ENCODE assay signal across 1 cellular context in genomic region chr6:17962436-17963031, GRCh38.
TF ChIP-seq lines count a peak whose summit lies in the region.

No MANE protein-coding gene starts in this region.

TF ChIP-seq in K562, 482 proteins besides CTCF, POLR2A, EP300 and RAD21 (continued from another document and continues in another):
- TF ChIP-seq PRDM10 (IDR thresholded peaks at IDR 0.05; ENCODE audit: partially characterized antibody) (peak; percentile 96), MAZ (CRISPR knock-in tag; conservative IDR thresholded peaks at IDR 0.05 in 1 of 2, IDR thresholded peaks at IDR 0.05 in 1 of 2) (peak; percentile 95 to 99), MYNN (IDR thresholded peaks at IDR 0.05) (peak; percentile 98), MYNN (CRISPR knock-in tag; IDR thresholded peaks at IDR 0.05) (no peak), MCM5 (IDR thresholded peaks at IDR 0.05; ENCODE audit: low read depth) (no peak), KLF13 (tag; IDR thresholded peaks at IDR 0.05; ENCODE audit: borderline replicate concordance, low read depth) (peak; percentile 90; the same call in 1 of the 2 replicates), BCL6 (CRISPR knock-in tag; IDR thresholded peaks at IDR 0.05) (no peak), NFRKB (IDR thresholded peaks at IDR 0.05; ENCODE audit: low read depth) (no peak), ZBTB43 (CRISPR knock-in tag; IDR thresholded peaks at IDR 0.05) (no peak), KLF16 (IDR thresholded peaks at IDR 0.05) (peak; percentile 98), LCOR (CRISPR knock-in tag; IDR thresholded peaks at IDR 0.05) (peak; percentile 99), SMAD1 (IDR thresholded peaks at IDR 0.05; ENCODE audit: low read depth, low read length, partially characterized antibody) (no peak), HLTF (IDR thresholded peaks at IDR 0.05) (peak; percentile 73; the same call in 1 of the 2 replicates), E2F8 (IDR thresholded peaks at IDR 0.05; ENCODE audit: low read depth, partially characterized antibody) (peak; percentile 44), CBFB (CRISPR knock-in tag; IDR thresholded peaks at IDR 0.05) (peak; percentile 100), HDAC6 (IDR thresholded peaks at IDR 0.05; ENCODE audit: low read depth, low read length) (no peak), STAT5A (IDR thresholded peaks at IDR 0.05; ENCODE audit: borderline replicate concordance, low read length) (peak; percentile 96), ZBTB17 (CRISPR knock-in tag; IDR thresholded peaks at IDR 0.05) (no peak), EP400 (IDR thresholded peaks at IDR 0.05) (peak; percentile 68), SRSF1 (IDR thresholded peaks at IDR 0.05; ENCODE audit: low read depth, low read length) (no peak), ARID1B (IDR thresholded peaks at IDR 0.05) (peak; percentile 98), HNRNPL (IDR thresholded peaks at IDR 0.05; ENCODE audit: low read depth, low read length) (0 out of 2 replicates have a peak, but pooled peaks have one; percentile 30), ZNF12 (CRISPR knock-in tag; IDR thresholded peaks at IDR 0.05) (no peak; the same call in 1 of the 2 replicates), ELK1 (CRISPR knock-in tag; IDR thresholded peaks at IDR 0.05) (no peak), MCM7 (IDR thresholded peaks at IDR 0.05) (no peak), ZNF76 (CRISPR knock-in tag; IDR thresholded peaks at IDR 0.05; ENCODE audit: borderline replicate concordance) (peak; percentile 32; the same call in 1 of the 2 replicates), RFX5 (IDR thresholded peaks at IDR 0.05; ENCODE audit: low read depth, low read length) (peak; percentile 55), ZFP36 (IDR thresholded peaks at IDR 0.05; ENCODE audit: low read depth, low read length, partially characterized antibody) (no peak), KLF6 (CRISPR knock-in tag; IDR thresholded peaks at IDR 0.05; ENCODE audit: borderline replicate concordance) (peak; percentile 67; the same call in 1 of the 2 replicates), TCFL5 (CRISPR knock-in tag; conservative IDR thresholded peaks at IDR 0.05) (no peak), SRF (CRISPR knock-in tag; IDR thresholded peaks at IDR 0.05) (no peak)
- TF ChIP-seq, protein P1, sequence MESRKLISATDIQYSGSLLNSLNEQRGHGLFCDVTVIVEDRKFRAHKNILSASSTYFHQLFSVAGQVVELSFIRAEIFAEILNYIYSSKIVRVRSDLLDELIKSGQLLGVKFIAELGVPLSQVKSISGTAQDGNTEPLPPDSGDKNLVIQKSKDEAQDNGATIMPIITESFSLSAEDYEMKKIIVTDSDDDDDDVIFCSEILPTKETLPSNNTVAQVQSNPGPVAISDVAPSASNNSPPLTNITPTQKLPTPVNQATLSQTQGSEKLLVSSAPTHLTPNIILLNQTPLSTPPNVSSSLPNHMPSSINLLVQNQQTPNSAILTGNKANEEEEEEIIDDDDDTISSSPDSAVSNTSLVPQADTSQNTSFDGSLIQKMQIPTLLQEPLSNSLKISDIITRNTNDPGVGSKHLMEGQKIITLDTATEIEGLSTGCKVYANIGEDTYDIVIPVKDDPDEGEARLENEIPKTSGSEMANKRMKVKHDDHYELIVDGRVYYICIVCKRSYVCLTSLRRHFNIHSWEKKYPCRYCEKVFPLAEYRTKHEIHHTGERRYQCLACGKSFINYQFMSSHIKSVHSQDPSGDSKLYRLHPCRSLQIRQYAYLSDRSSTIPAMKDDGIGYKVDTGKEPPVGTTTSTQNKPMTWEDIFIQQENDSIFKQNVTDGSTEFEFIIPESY (CRISPR knock-in tag; IDR thresholded peaks at IDR 0.05), result peak; percentile 80; the same call in 1 of the 2 replicates
- TF ChIP-seq, protein P2, sequence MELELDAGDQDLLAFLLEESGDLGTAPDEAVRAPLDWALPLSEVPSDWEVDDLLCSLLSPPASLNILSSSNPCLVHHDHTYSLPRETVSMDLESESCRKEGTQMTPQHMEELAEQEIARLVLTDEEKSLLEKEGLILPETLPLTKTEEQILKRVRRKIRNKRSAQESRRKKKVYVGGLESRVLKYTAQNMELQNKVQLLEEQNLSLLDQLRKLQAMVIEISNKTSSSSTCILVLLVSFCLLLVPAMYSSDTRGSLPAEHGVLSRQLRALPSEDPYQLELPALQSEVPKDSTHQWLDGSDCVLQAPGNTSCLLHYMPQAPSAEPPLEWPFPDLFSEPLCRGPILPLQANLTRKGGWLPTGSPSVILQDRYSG (tag; conservative IDR thresholded peaks at IDR 0.05; ENCODE audit: low read depth), result no peak
- TF ChIP-seq, protein P3, sequence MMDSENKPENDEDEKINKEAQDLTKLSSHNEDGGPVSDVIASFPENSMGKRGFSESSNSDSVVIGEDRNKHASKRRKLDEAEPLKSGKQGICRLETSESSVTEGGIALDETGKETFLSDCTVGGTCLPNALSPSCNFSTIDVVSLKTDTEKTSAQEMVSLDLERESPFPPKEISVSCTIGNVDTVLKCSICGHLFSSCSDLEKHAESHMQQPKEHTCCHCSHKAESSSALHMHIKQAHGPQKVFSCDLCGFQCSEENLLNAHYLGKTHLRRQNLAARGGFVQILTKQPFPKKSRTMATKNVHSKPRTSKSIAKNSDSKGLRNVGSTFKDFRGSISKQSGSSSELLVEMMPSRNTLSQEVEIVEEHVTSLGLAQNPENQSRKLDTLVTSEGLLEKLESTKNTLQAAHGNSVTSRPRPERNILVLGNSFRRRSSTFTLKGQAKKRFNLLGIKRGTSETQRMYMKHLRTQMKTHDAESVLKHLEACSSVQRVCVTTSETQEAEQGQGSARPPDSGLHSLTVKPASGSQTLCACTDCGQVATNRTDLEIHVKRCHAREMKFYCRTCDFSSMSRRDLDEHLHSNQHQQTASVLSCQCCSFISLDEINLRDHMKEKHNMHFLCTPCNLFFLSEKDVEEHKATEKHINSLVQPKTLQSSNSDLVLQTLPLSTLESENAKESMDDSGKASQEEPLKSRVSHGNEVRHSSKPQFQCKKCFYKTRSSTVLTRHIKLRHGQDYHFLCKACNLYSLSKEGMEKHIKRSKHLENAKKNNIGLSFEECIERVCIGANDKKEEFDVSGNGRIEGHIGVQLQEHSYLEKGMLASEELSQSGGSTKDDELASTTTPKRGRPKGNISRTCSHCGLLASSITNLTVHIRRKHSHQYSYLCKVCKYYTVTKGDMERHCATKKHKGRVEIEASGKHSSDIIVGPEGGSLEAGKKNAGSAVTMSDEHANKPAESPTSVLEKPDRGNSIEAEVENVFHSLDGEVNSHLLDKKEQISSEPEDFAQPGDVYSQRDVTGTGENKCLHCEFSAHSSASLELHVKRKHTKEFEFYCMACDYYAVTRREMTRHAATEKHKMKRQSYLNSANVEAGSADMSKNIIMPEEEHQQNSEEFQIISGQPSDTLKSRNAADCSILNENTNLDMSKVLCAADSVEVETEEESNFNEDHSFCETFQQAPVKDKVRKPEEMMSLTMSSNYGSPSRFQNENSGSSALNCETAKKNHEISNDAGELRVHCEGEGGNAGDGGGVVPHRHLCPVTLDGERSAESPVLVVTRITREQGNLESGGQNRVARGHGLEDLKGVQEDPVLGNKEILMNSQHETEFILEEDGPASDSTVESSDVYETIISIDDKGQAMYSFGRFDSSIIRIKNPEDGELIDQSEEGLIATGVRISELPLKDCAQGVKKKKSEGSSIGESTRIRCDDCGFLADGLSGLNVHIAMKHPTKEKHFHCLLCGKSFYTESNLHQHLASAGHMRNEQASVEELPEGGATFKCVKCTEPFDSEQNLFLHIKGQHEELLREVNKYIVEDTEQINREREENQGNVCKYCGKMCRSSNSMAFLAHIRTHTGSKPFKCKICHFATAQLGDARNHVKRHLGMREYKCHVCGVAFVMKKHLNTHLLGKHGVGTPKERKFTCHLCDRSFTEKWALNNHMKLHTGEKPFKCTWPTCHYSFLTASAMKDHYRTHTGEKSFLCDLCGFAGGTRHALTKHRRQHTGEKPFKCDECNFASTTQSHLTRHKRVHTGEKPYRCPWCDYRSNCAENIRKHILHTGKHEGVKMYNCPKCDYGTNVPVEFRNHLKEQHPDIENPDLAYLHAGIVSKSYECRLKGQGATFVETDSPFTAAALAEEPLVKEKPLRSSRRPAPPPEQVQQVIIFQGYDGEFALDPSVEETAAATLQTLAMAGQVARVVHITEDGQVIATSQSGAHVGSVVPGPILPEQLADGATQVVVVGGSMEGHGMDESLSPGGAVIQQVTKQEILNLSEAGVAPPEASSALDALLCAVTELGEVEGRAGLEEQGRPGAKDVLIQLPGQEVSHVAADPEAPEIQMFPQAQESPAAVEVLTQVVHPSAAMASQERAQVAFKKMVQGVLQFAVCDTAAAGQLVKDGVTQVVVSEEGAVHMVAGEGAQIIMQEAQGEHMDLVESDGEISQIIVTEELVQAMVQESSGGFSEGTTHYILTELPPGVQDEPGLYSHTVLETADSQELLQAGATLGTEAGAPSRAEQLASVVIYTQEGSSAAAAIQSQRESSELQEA (IDR thresholded peaks at IDR 0.05; ENCODE audit: low read depth), result peak; percentile 86
- TF ChIP-seq, protein P4, sequence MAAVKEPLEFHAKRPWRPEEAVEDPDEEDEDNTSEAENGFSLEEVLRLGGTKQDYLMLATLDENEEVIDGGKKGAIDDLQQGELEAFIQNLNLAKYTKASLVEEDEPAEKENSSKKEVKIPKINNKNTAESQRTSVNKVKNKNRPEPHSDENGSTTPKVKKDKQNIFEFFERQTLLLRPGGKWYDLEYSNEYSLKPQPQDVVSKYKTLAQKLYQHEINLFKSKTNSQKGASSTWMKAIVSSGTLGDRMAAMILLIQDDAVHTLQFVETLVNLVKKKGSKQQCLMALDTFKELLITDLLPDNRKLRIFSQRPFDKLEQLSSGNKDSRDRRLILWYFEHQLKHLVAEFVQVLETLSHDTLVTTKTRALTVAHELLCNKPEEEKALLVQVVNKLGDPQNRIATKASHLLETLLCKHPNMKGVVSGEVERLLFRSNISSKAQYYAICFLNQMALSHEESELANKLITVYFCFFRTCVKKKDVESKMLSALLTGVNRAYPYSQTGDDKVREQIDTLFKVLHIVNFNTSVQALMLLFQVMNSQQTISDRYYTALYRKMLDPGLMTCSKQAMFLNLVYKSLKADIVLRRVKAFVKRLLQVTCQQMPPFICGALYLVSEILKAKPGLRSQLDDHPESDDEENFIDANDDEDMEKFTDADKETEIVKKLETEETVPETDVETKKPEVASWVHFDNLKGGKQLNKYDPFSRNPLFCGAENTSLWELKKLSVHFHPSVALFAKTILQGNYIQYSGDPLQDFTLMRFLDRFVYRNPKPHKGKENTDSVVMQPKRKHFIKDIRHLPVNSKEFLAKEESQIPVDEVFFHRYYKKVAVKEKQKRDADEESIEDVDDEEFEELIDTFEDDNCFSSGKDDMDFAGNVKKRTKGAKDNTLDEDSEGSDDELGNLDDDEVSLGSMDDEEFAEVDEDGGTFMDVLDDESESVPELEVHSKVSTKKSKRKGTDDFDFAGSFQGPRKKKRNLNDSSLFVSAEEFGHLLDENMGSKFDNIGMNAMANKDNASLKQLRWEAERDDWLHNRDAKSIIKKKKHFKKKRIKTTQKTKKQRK (IDR thresholded peaks at IDR 0.05; ENCODE audit: borderline replicate concordance, low read depth, low read length), result no peak
